ENCODE assay signal across 9 cellular contexts in genomic region chr1:181504294-181505115, GRCh38. TPM values are rescaled to one million over a fixed set of nuclear protein-coding genes. Genes with fewer than 3 reads are reported as not detected.
DNase-seq lines count a peak whose midpoint lies in the region; ATAC-seq and TF ChIP-seq lines count a peak whose summit lies in the region.
"Had no signal": no experiment of that assay in that cellular context is flagged by ENCODE, and none has a peak within 500 bp of the region (broad histone marks: within the 10 kb centered on the region; RNA-seq: fewer than 3 reads in every experiment).

No MANE protein-coding gene starts in this region.

- TF ChIP-seq EP300 in neural cell (conservative IDR thresholded peaks at IDR 0.05; ENCODE audit: poor library complexity, severe bottlenecking), result no peak

- no peaks in the 10 kb centered on the region for H3K79me2 ChIP-seq in neural cell (replicated peaks; ENCODE audit: insufficient read depth, low read length)

- ATAC-seq in GM18867 (IDR thresholded peaks at IDR 0.05; ENCODE audit: unreplicated experiment) (peak; percentile 63), HG02870 (IDR thresholded peaks at IDR 0.05; ENCODE audit: unreplicated experiment) (peak; percentile 59)
- ATAC-seq in activated CD8-positive, alpha-beta T cell treated with anti-CD3 and anti-CD28 coated beads for 36 hours, result peak; percentile 71

- H3K27me3 Mint-ChIP-seq in activated CD8-positive, alpha-beta T cell treated with anti-CD3 and anti-CD28 coated beads for 36 hours, result peaks cover 10% of the 10 kb centered on the region

- peak; percentile 39 for TF ChIP-seq CTCF in activated CD8-positive, alpha-beta T cell treated with anti-CD3 and anti-CD28 coated beads for 36 hours (IDR thresholded peaks at IDR 0.05)
- peak; percentile 67 for TF ChIP-seq CTCF in neural cell (IDR thresholded peaks at IDR 0.05; ENCODE audit: poor library complexity, severe bottlenecking)

- intact Hi-C loops in activated CD8-positive, alpha-beta T cell treated with anti-CD3 and anti-CD28 coated beads for 36 hours (cut with micrococcal nuclease), result no loop called here

- H3K4me3 Mint-ChIP-seq in activated CD8-positive, alpha-beta T cell treated with anti-CD3 and anti-CD28 coated beads for 36 hours, result no peak overlapping the region

- no peaks in the 10 kb centered on the region for H3K36me3 ChIP-seq in neural cell (ENCODE audit: insufficient read depth, low read length)
- H3K36me3 ChIP-seq: thoracic aorta had no signal

- POLR2A ChIA-PET in activated CD8-positive, alpha-beta T cell treated with anti-CD3 and anti-CD28 coated beads for 36 hours (lab: Charles Lee), result interaction anchor here (0.6 kb wide), 2 partner anchors 268 to 1015 kb away, joined by 3 read pairs; no protein-coding TSS in a partner anchor

- CTCF ChIA-PET in activated CD8-positive, alpha-beta T cell treated with anti-CD3 and anti-CD28 coated beads for 36 hours (lab: Charles Lee), result interaction anchor here (1.0 to 2.0 kb wide), 5 partner anchors 9 to 315 kb away, joined by 3 to 5 read pairs (median 3); no protein-coding TSS in a partner anchor

- peak overlapping the region; percentile 39 for H3K4me3 ChIP-seq in neural cell (ENCODE audit: low read length)
- H3K4me3 ChIP-seq: thoracic aorta had no signal

- H3K27me3 ChIP-seq in neural cell (ENCODE audit: insufficient read depth, low read depth, low read length), result no peaks in the 10 kb centered on the region

- H4K20me1 ChIP-seq in neural cell (ENCODE audit: insufficient read depth), result no peaks in the 10 kb centered on the region

- no peaks in the 10 kb centered on the region for H3K36me3 Mint-ChIP-seq in activated CD8-positive, alpha-beta T cell treated with anti-CD3 and anti-CD28 coated beads for 36 hours (ENCODE audit: low read depth)

- no peak overlapping the region for H3K27ac Mint-ChIP-seq in activated CD8-positive, alpha-beta T cell treated with anti-CD3 and anti-CD28 coated beads for 36 hours

- no peaks in the 10 kb centered on the region for H3K9me2 ChIP-seq in neural cell (ENCODE audit: insufficient read depth, low read length)

- no peak overlapping the region for H2AFZ ChIP-seq in neural cell (ENCODE audit: low read depth, low read length)

- H3K27ac ChIP-seq in neural cell (ENCODE audit: low read length), result peak overlapping the region; percentile 28
- H3K27ac ChIP-seq: thoracic aorta had no signal

- no peak overlapping the region for H3K9ac ChIP-seq in neural cell (ENCODE audit: low read length)

- H3F3A ChIP-seq in neural cell (ENCODE audit: insufficient read depth, low read length, poor library complexity, severe bottlenecking), result no peaks in the 10 kb centered on the region

- no peaks in the 10 kb centered on the region for H3K9me3 Mint-ChIP-seq in activated CD8-positive, alpha-beta T cell treated with anti-CD3 and anti-CD28 coated beads for 36 hours

- TF ChIP-seq RAD21 in neural cell (conservative IDR thresholded peaks at IDR 0.05), result peak; percentile 45

- H3K9me3 ChIP-seq in neural cell (ENCODE audit: low read length), result no peaks in the 10 kb centered on the region
- H3K9me3 ChIP-seq: thoracic aorta had no signal

- peaks cover 6% of the 10 kb centered on the region for H3K4me1 Mint-ChIP-seq in activated CD8-positive, alpha-beta T cell treated with anti-CD3 and anti-CD28 coated beads for 36 hours (ENCODE audit: low read depth)

- DNase-seq in COR-L47 (lab: John Stamatoyannopoulos, UW) (peak; percentile 49), NCI-H1105 (lab: John Stamatoyannopoulos, UW) (peak; percentile 20)
- DNase-seq in activated CD8-positive, alpha-beta T cell treated with anti-CD3 and anti-CD28 coated beads for 36 hours, result peak; percentile 27
- no peak for DNase-seq in activated naive CD4-positive, alpha-beta T cell treated with anti-CD3 and anti-CD28 coated beads, Interleukin-2, amount 50 U/mL, for 16 hours
- no peak for DNase-seq in activated CD8-positive, alpha-beta memory T cell treated with anti-CD3 and anti-CD28 coated beads for 24 hours

- no peak overlapping the region for H3K4me2 ChIP-seq in neural cell (ENCODE audit: low read length)

TF ChIP-seq in neural cell, 6 proteins besides CTCF, POLR2A, EP300 and RAD21:
- TF ChIP-seq MXI1 (conservative IDR thresholded peaks at IDR 0.05; ENCODE audit: poor library complexity, severe bottlenecking), result peak; percentile 34
- TF ChIP-seq POLR2AphosphoS5 (IDR thresholded peaks at IDR 0.05), result no peak
- no peak for TF ChIP-seq REST (IDR thresholded peaks at IDR 0.05; ENCODE audit: borderline replicate concordance)
- peak; percentile 63 for TF ChIP-seq SMC3 (conservative IDR thresholded peaks at IDR 0.05; ENCODE audit: poor library complexity)
- no peak for TF ChIP-seq EZH2 (IDR thresholded peaks at IDR 0.05; ENCODE audit: borderline replicate concordance, insufficient read depth, low read length, poor library complexity, severe bottlenecking)
- no peak for TF ChIP-seq TAF1 (IDR thresholded peaks at IDR 0.05; ENCODE audit: low read depth)

RNA-seq across cellular contexts. Expression of gene CACNA1E, which starts 21.2 kb away (rescaled TPM):
- not detected for total RNA-seq in activated CD8-positive, alpha-beta T cell treated with anti-CD3 and anti-CD28 coated beads for 36 hours
- 29.5 and 33.1 TPM in 2 replicates for polyA plus RNA-seq in neural cell
- polyA minus RNA-seq in neural cell, result 80.8 and 92.7 TPM in 2 replicates
- total RNA-seq: thoracic aorta had no signal

Comparison
In these comparisons a context has a peak if more than half of its experiments do, and no peak if none do; other contexts are left out.
1. DNase-seq: peak in COR-L47 (single experiment), NCI-H1105 (single experiment) and activated CD8-positive, alpha-beta T cell treated with anti-CD3 and anti-CD28 coated beads for 36 hours (single experiment); none in activated naive CD4-positive, alpha-beta T cell treated with anti-CD3 and anti-CD28 coated beads, Interleukin-2, amount 50 U/mL, for 16 hours (single experiment) and activated CD8-positive, alpha-beta memory T cell treated with anti-CD3 and anti-CD28 coated beads for 24 hours (single experiment).
2. Peak in every context shown above with its lines, with median percentiles within 50 percentile points of each other: ATAC-seq.